20 cellular contexts compared by ENCODE assay signal in genomic region chr1:51963592-51964308, GRCh38. TPM values are rescaled to one million over a fixed set of nuclear protein-coding genes. Genes with fewer than 3 reads are reported as not detected.
DNase-seq lines count a peak whose midpoint lies in the region; ATAC-seq, FAIRE-seq and TF ChIP-seq lines count a peak whose summit lies in the region.
"Had no signal": no experiment of that assay in that cellular context is flagged by ENCODE, and none has a peak within 500 bp of the region (broad histone marks: within the 10 kb centered on the region; RNA-seq: fewer than 3 reads in every experiment).

No MANE protein-coding gene starts in this region.

- no peaks in the 10 kb centered on the region for H3K36me3 Mint-ChIP-seq in activated T-helper 17 cell treated with anti-CD3 and anti-CD28 coated beads, Interleukin-2, amount 50 U/mL, for 72 hours (ENCODE audit: low read depth)
- H3K36me3 Mint-ChIP-seq: activated naive CD8-positive, alpha-beta T cell treated with anti-CD3 and anti-CD28 coated beads, Interleukin-2, amount 10 ng/mL, durations not matched to agents 7 days and 5 days had no signal

- no peak overlapping the region for H3K4me3 Mint-ChIP-seq in activated T-helper 17 cell treated with anti-CD3 and anti-CD28 coated beads, Interleukin-2, amount 50 U/mL, for 72 hours
- H3K4me3 Mint-ChIP-seq: activated naive CD8-positive, alpha-beta T cell treated with anti-CD3 and anti-CD28 coated beads, Interleukin-2, amount 10 ng/mL, durations not matched to agents 7 days and 5 days; activated T-cell treated with anti-CD3 and anti-CD28 coated beads, Interleukin-2, amount 50 U/mL, for 4 hours had no signal

- peak overlapping the region; percentile 82 for H2AFZ ChIP-seq in endothelial cell of umbilical vein (ENCODE audit: low read depth, low read length)

- H3K9me3 Mint-ChIP-seq in activated T-helper 17 cell treated with anti-CD3 and anti-CD28 coated beads, Interleukin-2, amount 50 U/mL, for 72 hours: no peaks in the 10 kb centered on the region
- H3K9me3 Mint-ChIP-seq: activated naive CD8-positive, alpha-beta T cell treated with anti-CD3 and anti-CD28 coated beads, Interleukin-2, amount 10 ng/mL, durations not matched to agents 7 days and 5 days; activated T-cell treated with anti-CD3 and anti-CD28 coated beads, Interleukin-2, amount 50 U/mL, for 4 hours had no signal

- dilution Hi-C loops in endothelial cell of umbilical vein (cut with MboI; ENCODE audit: extremely low pct_ligation_motif_present, low sequenced_read_pairs): no loop called here

- no peak for ATAC-seq in activated T-helper 17 cell treated with anti-CD3 and anti-CD28 coated beads, Interleukin-2, amount 50 U/mL, for 72 hours (replicated peaks)
- ATAC-seq in gastrocnemius medialis: no peak
- ATAC-seq in omental fat pad (ENCODE audit: low FRiP score): no peak
- ATAC-seq: activated T-cell treated with anti-CD3 and anti-CD28 coated beads, Interleukin-2, amount 50 U/mL, for 4 hours had no signal

- intact Hi-C loops in endothelial cell of umbilical vein (cut with micrococcal nuclease) (no loop called here), gastrocnemius medialis (cut with DNase I; ENCODE audit: low total_unique reads) (no loop called here)

- in situ Hi-C loops in gastrocnemius medialis (cut with MboI; ENCODE audit: low sequenced_read_pairs in 4 of 4): no loop called here

- H3K9me3 ChIP-seq in HUES6 (ENCODE audit: control insufficient read depth, insufficient read depth, low read depth, low read length) (no peaks in the 10 kb centered on the region), endothelial cell of umbilical vein (replicated peaks; ENCODE audit: control insufficient read depth, insufficient read depth, low read length) (no peaks in the 10 kb centered on the region), gastrocnemius medialis (no peaks in the 10 kb centered on the region)
- H3K9me3 ChIP-seq: breast epithelium, esophagus squamous epithelium had no signal

- H4K20me1 ChIP-seq in endothelial cell of umbilical vein (replicated peaks; ENCODE audit: control insufficient read depth, extremely low read depth, insufficient read depth, low read length): no peaks in the 10 kb centered on the region

- no peak for TF ChIP-seq CTCF in endothelial cell of umbilical vein (IDR thresholded peaks at IDR 0.05; ENCODE audit: extremely low read depth in 1 of 2, insufficient read depth in 1 of 2, low read depth in 1 of 2, low read length in 2 of 2)
- no peak for TF ChIP-seq CTCF in gastrocnemius medialis (IDR thresholded peaks at IDR 0.05 in 4 of 5, conservative IDR thresholded peaks at IDR 0.05 in 1 of 5)
- TF ChIP-seq CTCF in omental fat pad (IDR thresholded peaks at IDR 0.05): no peak

- H3K4me3 ChIP-seq in HUES6 (ENCODE audit: low read depth, low read length): no peak overlapping the region
- H3K4me3 ChIP-seq in endothelial cell of umbilical vein (replicated peaks in 1 of 3; ENCODE audit: insufficient read depth in 1 of 3, low read depth in 1 of 3, low read length in 3 of 3): peak overlapping the region in 1 of 3 experiments; percentile 28
- no peak overlapping the region for H3K4me3 ChIP-seq in gastrocnemius medialis
- H3K4me3 ChIP-seq: breast epithelium, dorsolateral prefrontal cortex, esophagus squamous epithelium had no signal

- H3K27ac Mint-ChIP-seq in activated T-helper 17 cell treated with anti-CD3 and anti-CD28 coated beads, Interleukin-2, amount 50 U/mL, for 72 hours: no peak overlapping the region
- H3K27ac Mint-ChIP-seq: activated naive CD8-positive, alpha-beta T cell treated with anti-CD3 and anti-CD28 coated beads, Interleukin-2, amount 10 ng/mL, durations not matched to agents 7 days and 5 days had no signal

- TF ChIP-seq POLR2A in endothelial cell of umbilical vein (IDR thresholded peaks at IDR 0.05; ENCODE audit: low read depth, low read length) (no peak), gastrocnemius medialis (IDR thresholded peaks at IDR 0.05) (no peak)

- H3K27ac ChIP-seq in HUES6 (ENCODE audit: low read depth, low read length): peak overlapping the region; percentile 18; the same call in 1 of the 2 replicates
- peak overlapping the region; percentile 81 for H3K27ac ChIP-seq in endothelial cell of umbilical vein (ENCODE audit: insufficient read depth, low read depth, low read length)
- no peak overlapping the region for H3K27ac ChIP-seq in gastrocnemius medialis
- H3K27ac ChIP-seq: breast epithelium, dorsolateral prefrontal cortex, esophagus squamous epithelium had no signal

- CTCF ChIA-PET in endothelial cell of umbilical vein (lab: Charles Lee): interaction anchor here (0.7 to 2.0 kb wide), 6 partner anchors 11 to 121 kb away, joined by 3 to 8 read pairs (median 4); no protein-coding TSS in a partner anchor

- H3K36me3 ChIP-seq in HUES6 (ENCODE audit: control insufficient read depth, insufficient read depth, low read length) (peaks cover 38% of the 10 kb centered on the region), endothelial cell of umbilical vein (ENCODE audit: control insufficient read depth in 2 of 2, extremely low read depth in 1 of 2, insufficient read depth in 2 of 2, low read length in 2 of 2) (no peaks in the 10 kb centered on the region), gastrocnemius medialis (no peaks in the 10 kb centered on the region)
- H3K36me3 ChIP-seq: breast epithelium, esophagus squamous epithelium had no signal

- DNase-seq in NCI-H187 (lab: John Stamatoyannopoulos, UW): peak; percentile 41 to 48
- peak; percentile 57 for DNase-seq in OCI-M1 (lab: John Stamatoyannopoulos, UW)
- DNase-seq in endothelial cell of umbilical vein (ENCODE audit: low read depth, low spot score): peak; percentile 61
- no peak for DNase-seq in gastrocnemius medialis
- no peak for DNase-seq in omental fat pad (ENCODE audit: low spot score)
- DNase-seq: activated CD4-positive, alpha-beta T cell treated with anti-CD3 and anti-CD28 coated beads, Interleukin-2, amount 50 U/mL, for 4 hours; activated naive CD8-positive, alpha-beta T cell treated with anti-CD3 and anti-CD28 coated beads, Interleukin-2, amount 10 ng/mL, durations not matched to agents 7 days and 5 days; activated T-cell treated with anti-CD3 and anti-CD28 coated beads, Interleukin-2, amount 50 U/mL, for 4 hours; C1 segment of cervical spinal cord; DMS153; dorsolateral prefrontal cortex; esophagus squamous epithelium; head of caudate nucleus; NCI-H1092 treated with DMSO at 0.1 percent for 48 hours; NCI-H748 treated with DMSO at 0.1 percent for 48 hours; SHP77; T1000 had no signal

- no TSS peak for BruUV-seq in endothelial cell of umbilical vein (replicated peaks; lab: Mats Ljungman, UMichigan)

- H3K4me1 ChIP-seq in HUES6 (ENCODE audit: control insufficient read depth, insufficient read depth, low read length) (peaks cover 35% of the 10 kb centered on the region), endothelial cell of umbilical vein (ENCODE audit: control insufficient read depth, extremely low read depth, insufficient read depth, low read length) (peaks cover 21% of the 10 kb centered on the region), gastrocnemius medialis (no peaks in the 10 kb centered on the region)
- H3K4me1 ChIP-seq: breast epithelium, esophagus squamous epithelium had no signal

- no peaks in the 10 kb centered on the region for H3K4me1 Mint-ChIP-seq in activated T-helper 17 cell treated with anti-CD3 and anti-CD28 coated beads, Interleukin-2, amount 50 U/mL, for 72 hours
- H3K4me1 Mint-ChIP-seq: activated naive CD8-positive, alpha-beta T cell treated with anti-CD3 and anti-CD28 coated beads, Interleukin-2, amount 10 ng/mL, durations not matched to agents 7 days and 5 days had no signal

- POLR2A ChIA-PET in endothelial cell of umbilical vein (lab: Charles Lee): no interaction called here

- peak; percentile 81 for FAIRE-seq in endothelial cell of umbilical vein (lab: Jason Lieb, UNC)

- H3K9me1 ChIP-seq in endothelial cell of umbilical vein (replicated peaks; ENCODE audit: control insufficient read depth, extremely low read depth, insufficient read depth, low read length): no peaks in the 10 kb centered on the region

- no peak overlapping the region for H3K9ac ChIP-seq in HUES6 (ENCODE audit: low read length)
- peak overlapping the region; percentile 11 for H3K9ac ChIP-seq in endothelial cell of umbilical vein (replicated peaks; ENCODE audit: extremely low read depth, insufficient read depth, low read length)

- no peaks in the 10 kb centered on the region for H3K79me2 ChIP-seq in endothelial cell of umbilical vein (ENCODE audit: control insufficient read depth, insufficient read depth, low read length)

- peak overlapping the region; percentile 70 for H3K4me2 ChIP-seq in endothelial cell of umbilical vein (ENCODE audit: insufficient read depth, low read length)

- no peaks in the 10 kb centered on the region for H3K27me3 ChIP-seq in HUES6 (ENCODE audit: control insufficient read depth, insufficient read depth, low read length)
- no peaks in the 10 kb centered on the region for H3K27me3 ChIP-seq in endothelial cell of umbilical vein (ENCODE audit: control insufficient read depth in 2 of 2, insufficient read depth in 2 of 2, low read length in 2 of 2)
- peaks cover 0 to 2% (median 0%) of the 10 kb centered on the region in 3 donors for H3K27me3 ChIP-seq in gastrocnemius medialis
- H3K27me3 ChIP-seq: breast epithelium had no signal

- peaks cover 11% of the 10 kb centered on the region for H3K27me3 Mint-ChIP-seq in activated T-helper 17 cell treated with anti-CD3 and anti-CD28 coated beads, Interleukin-2, amount 50 U/mL, for 72 hours

TF ChIP-seq in endothelial cell of umbilical vein, 7 proteins besides CTCF, POLR2A, EP300 and RAD21 (continues in another document):
- TF ChIP-seq POLR2AphosphoS5 (IDR thresholded peaks at IDR 0.05; ENCODE audit: insufficient read depth, low read depth, low read length): peak; percentile 50
- TF ChIP-seq JUN (IDR thresholded peaks at IDR 0.05; ENCODE audit: borderline replicate concordance, insufficient read depth, insufficient read length, low read depth): no peak
- peak; percentile 34 for TF ChIP-seq GATA2 (IDR thresholded peaks at IDR 0.05; ENCODE audit: insufficient read depth, insufficient read length, low read depth, low read length)
- no peak for TF ChIP-seq EZH2 (IDR thresholded peaks at IDR 0.05; ENCODE audit: borderline replicate concordance, low read depth, low read length, severe bottlenecking)
- TF ChIP-seq MYC (IDR thresholded peaks at IDR 0.05; ENCODE audit: low read depth, low read length): no peak

RNA-seq across cellular contexts. Expression of gene RAB3B, which starts 26.8 kb away (rescaled TPM):
- 10.4 and 11.9 TPM in 2 replicates for total RNA-seq in endothelial cell of umbilical vein
- polyA plus RNA-seq in endothelial cell of umbilical vein: 3.7 and 4.1 TPM in 2 replicates
- 5.3 and 5.9 TPM in 2 replicates for polyA plus RNA-seq in endothelial cell of umbilical vein (2011; cell fraction: cytosol; rRNA removed)
- polyA plus RNA-seq in endothelial cell of umbilical vein (2011; cell fraction: nucleus; rRNA removed): 4.6 and 4.8 TPM in 2 replicates
- 26.3 and 29.0 TPM in 2 replicates for polyA plus RNA-seq in endothelial cell of umbilical vein (2012)
- 13.1 and 14.5 TPM in 2 replicates for polyA minus RNA-seq in endothelial cell of umbilical vein
- polyA minus RNA-seq in endothelial cell of umbilical vein (2011; cell fraction: cytosol; rRNA and poly(A)+ RNA removed): not detected
- 4.3 and 6.6 TPM in 2 replicates for polyA minus RNA-seq in endothelial cell of umbilical vein (2011; cell fraction: nucleus; rRNA and poly(A)+ RNA removed)
- total RNA-seq in activated T-helper 17 cell treated with anti-CD3 and anti-CD28 coated beads, Interleukin-2, amount 50 U/mL, for 72 hours: under 1 TPM; 0.26 TPM
- under 1 TPM in 2 of 4 donors, not detected in 2; 0.02 to 0.04 TPM for total RNA-seq in gastrocnemius medialis
- total RNA-seq in omental fat pad: under 1 TPM in 3 of 4 donors, not detected in 1; under 0.01 to 0.12 (median under 0.01) TPM

Comparison
In these comparisons a context has a peak if more than half of its experiments do, and no peak if none do; other contexts are left out.
1. H3K27ac ChIP-seq: peak in HUES6 (single experiment) and endothelial cell of umbilical vein (single experiment); none in gastrocnemius medialis (0 of 4).
2. DNase-seq: peak in NCI-H187 (2 of 2), OCI-M1 (single experiment) and endothelial cell of umbilical vein (single experiment); none in gastrocnemius medialis (0 of 2) and omental fat pad (single experiment).